ENCODE assay signal across 8 cellular contexts in the genomic region with DNA sequence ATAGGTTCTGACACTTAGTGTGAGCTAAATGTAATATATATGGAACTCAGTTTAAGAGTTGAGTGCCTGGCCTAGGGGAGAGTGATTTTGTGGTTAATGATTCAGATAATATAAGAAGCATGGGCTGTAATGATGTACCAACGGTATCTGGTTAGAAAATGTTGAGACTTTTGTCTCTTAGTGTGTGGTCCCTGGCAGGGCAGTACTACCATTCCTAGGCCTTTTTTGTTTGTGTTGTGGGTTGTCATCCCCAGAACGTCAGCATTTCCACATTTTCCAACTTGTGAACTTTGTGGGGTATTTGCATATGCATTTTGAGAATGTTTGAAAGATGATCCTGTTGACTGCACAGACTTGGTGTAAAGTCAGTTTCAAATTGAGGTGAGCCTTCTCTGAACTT. TPM values are rescaled to one million over a fixed set of nuclear protein-coding genes. Genes with fewer than 3 reads are reported as not detected.
DNase-seq lines count a peak whose midpoint lies in the region; ATAC-seq and TF ChIP-seq lines count a peak whose summit lies in the region.

No MANE protein-coding gene starts in this region.

- peak overlapping the region; percentile 93 for H3K27ac Mint-ChIP-seq in activated naive CD4-positive, alpha-beta T cell treated with anti-CD3 and anti-CD28 coated beads for 36 hours
- peak overlapping the region; percentile 90 for H3K27ac Mint-ChIP-seq in stimulated activated naive B cell treated with anti-CD40 and anti-IgM and Interleukin-4, amounts not matched to agents 10 μg/mL and 1 μg/mL and 100 μg/mL, for 72 hours

- H3K4me3 Mint-ChIP-seq in activated naive CD4-positive, alpha-beta T cell treated with anti-CD3 and anti-CD28 coated beads for 36 hours, result peak overlapping the region; percentile 55
- H3K4me3 Mint-ChIP-seq in stimulated activated naive B cell treated with anti-CD40 and anti-IgM and Interleukin-4, amounts not matched to agents 10 μg/mL and 1 μg/mL and 100 μg/mL, for 72 hours, result peak overlapping the region; percentile 39 to 54

- no peak for TF ChIP-seq CTCF in choroid plexus epithelial cell (conservative IDR thresholded peaks at IDR 0.05; ENCODE audit: low read depth, low read length)

- no peak for DNase-seq in activated naive CD4-positive, alpha-beta T cell treated with anti-CD3 and anti-CD28 coated beads for 36 hours
- no peak for DNase-seq in activated naive CD4-positive, alpha-beta T cell treated with Interleukin-2 at 50 U/mL for 16 hours
- DNase-seq in NCI-H226 (peak; percentile 57), choroid plexus epithelial cell (ENCODE audit: low read depth) (peak; percentile 91), HuH-7 (ENCODE audit: low spot score) (no peak), T1000 (lab: John Stamatoyannopoulos, UW) (no peak)
- DNase-seq in stimulated activated naive B cell treated with anti-CD40 and anti-IgM and Interleukin-4, amounts not matched to agents 10 μg/mL and 1 μg/mL and 100 μg/mL, for 72 hours, result no peak

- H3K9me3 Mint-ChIP-seq in activated naive CD4-positive, alpha-beta T cell treated with anti-CD3 and anti-CD28 coated beads for 36 hours, result no peaks in the 10 kb centered on the region
- H3K9me3 Mint-ChIP-seq in stimulated activated naive B cell treated with anti-CD40 and anti-IgM and Interleukin-4, amounts not matched to agents 10 μg/mL and 1 μg/mL and 100 μg/mL, for 72 hours, result peaks cover 2 to 4% of the 10 kb centered on the region in 2 donors

- H3K27me3 Mint-ChIP-seq in activated naive CD4-positive, alpha-beta T cell treated with anti-CD3 and anti-CD28 coated beads for 36 hours (ENCODE audit: low read depth), result no peaks in the 10 kb centered on the region
- no peaks in the 10 kb centered on the region for H3K27me3 Mint-ChIP-seq in stimulated activated naive B cell treated with anti-CD40 and anti-IgM and Interleukin-4, amounts not matched to agents 10 μg/mL and 1 μg/mL and 100 μg/mL, for 72 hours

- no peak overlapping the region for H3K4me3 ChIP-seq in choroid plexus epithelial cell (ENCODE audit: low read depth, low read length)

- intact Hi-C loops in activated naive CD4-positive, alpha-beta T cell treated with anti-CD3 and anti-CD28 coated beads for 36 hours (cut with micrococcal nuclease), result loop anchor here (5.0 kb wide), 2 partner anchors 754 to 1004 kb away; no protein-coding TSS in a partner anchor

- H3K4me1 Mint-ChIP-seq in activated naive CD4-positive, alpha-beta T cell treated with anti-CD3 and anti-CD28 coated beads for 36 hours (ENCODE audit: low read depth), result peaks cover 92% of the 10 kb centered on the region
- H3K4me1 Mint-ChIP-seq in stimulated activated naive B cell treated with anti-CD40 and anti-IgM and Interleukin-4, amounts not matched to agents 10 μg/mL and 1 μg/mL and 100 μg/mL, for 72 hours, result peaks cover 49 to 76% of the 10 kb centered on the region in 2 donors

- CTCF ChIA-PET in activated naive CD4-positive, alpha-beta T cell treated with anti-CD3 and anti-CD28 coated beads for 36 hours (lab: Charles Lee), result interaction anchor here (0.7 to 2.2 kb wide), 3 partner anchors 10 to 121 kb away, joined by 3 to 6 read pairs (median 3); no protein-coding TSS in a partner anchor

- H3K36me3 Mint-ChIP-seq in activated naive CD4-positive, alpha-beta T cell treated with anti-CD3 and anti-CD28 coated beads for 36 hours (ENCODE audit: low read depth), result peaks cover 2% of the 10 kb centered on the region
- H3K36me3 Mint-ChIP-seq in stimulated activated naive B cell treated with anti-CD40 and anti-IgM and Interleukin-4, amounts not matched to agents 10 μg/mL and 1 μg/mL and 100 μg/mL, for 72 hours, result peaks cover 20 to 24% of the 10 kb centered on the region in 2 donors

- peak; percentile 67 to 72 for ATAC-seq in stimulated activated naive B cell treated with anti-CD40 and anti-IgM and Interleukin-4, amounts not matched to agents 10 μg/mL and 1 μg/mL and 100 μg/mL, for 72 hours (replicated peaks)
- no peak for ATAC-seq in HG02938 (IDR thresholded peaks at IDR 0.05; ENCODE audit: unreplicated experiment)

RNA-seq across cellular contexts. Expression of a gene that starts 11.4 kb away (rescaled TPM):
- 10 to 100 TPM; 45.6 to 49.7 TPM for total RNA-seq in activated naive CD4-positive, alpha-beta T cell treated with anti-CD3 and anti-CD28 coated beads for 36 hours

Comparison
In these comparisons a context has a peak if more than half of its experiments do, and no peak if none do; other contexts are left out.
1. DNase-seq: peak in NCI-H226 (single experiment) and choroid plexus epithelial cell (single experiment); none in activated naive CD4-positive, alpha-beta T cell treated with anti-CD3 and anti-CD28 coated beads for 36 hours (single experiment), activated naive CD4-positive, alpha-beta T cell treated with Interleukin-2 at 50 U/mL for 16 hours (single experiment), stimulated activated naive B cell treated with anti-CD40 and anti-IgM and Interleukin-4, amounts not matched to agents 10 μg/mL and 1 μg/mL and 100 μg/mL, for 72 hours (single experiment), HuH-7 (single experiment) and T1000 (single experiment).